Comparison of ENCODE assay signal across 8 cellular contexts in genomic region chr9:77751341-77752091, GRCh38.
DNase-seq lines count a peak whose midpoint lies in the region; ATAC-seq and TF ChIP-seq lines count a peak whose summit lies in the region.

No MANE protein-coding gene starts in this region.

- DNase-seq in DMS79 treated with DMSO at 0.1 percent for 48 hours (lab: John Stamatoyannopoulos, UW) (peak; percentile 18), DMS79 (lab: John Stamatoyannopoulos, UW) (no peak), RKO (ENCODE audit: low spot score) (peak; percentile 64), dermis microvascular lymphatic vessel endothelial cell (ENCODE audit: low read depth in 2 of 2) (peak; percentile 72 to 87), midbrain (lab: John Stamatoyannopoulos, UW) (peak; percentile 75), cortex of kidney (lab: John Stamatoyannopoulos, UW) (no peak)

- no peak for ATAC-seq in GM21723 (IDR thresholded peaks at IDR 0.05; ENCODE audit: unreplicated experiment)

- TF ChIP-seq CTCF in LNCAP (IDR thresholded peaks at IDR 0.05), result peak; percentile 63

Comparison
In these comparisons a context has a peak if more than half of its experiments do, and no peak if none do; other contexts are left out.
1. DNase-seq: peak in DMS79 treated with DMSO at 0.1 percent for 48 hours (single experiment), RKO (single experiment), dermis microvascular lymphatic vessel endothelial cell (2 of 2) and midbrain (single experiment); none in DMS79 (single experiment) and cortex of kidney (single experiment).